ENCODE assay signal across 18 cellular contexts in genomic region chr21:38800924-38801744, GRCh38. TPM values are rescaled to one million over a fixed set of nuclear protein-coding genes. Genes with fewer than 3 reads are reported as not detected.
DNase-seq lines count a peak whose midpoint lies in the region; ATAC-seq, FAIRE-seq and TF ChIP-seq lines count a peak whose summit lies in the region.
"Had no signal": no experiment of that assay in that cellular context is flagged by ENCODE, and none has a peak within 500 bp of the region (broad histone marks: within the 10 kb centered on the region; RNA-seq: fewer than 3 reads in every experiment).

No MANE protein-coding gene starts in this region.

- H3K9me3 ChIP-seq in HepG2 (ENCODE audit: low read length) (no peaks in the 10 kb centered on the region), right lobe of liver (no peaks in the 10 kb centered on the region), mesenchymal stem cell (ENCODE audit: control insufficient read depth, low read length) (no peaks in the 10 kb centered on the region), Caco-2 (no peaks in the 10 kb centered on the region)

- no peak overlapping the region for H2BK5ac ChIP-seq in mesenchymal stem cell (ENCODE audit: low read depth, low read length, poor library complexity, severe bottlenecking)

- H2AFZ ChIP-seq in HepG2 (ENCODE audit: low read length) (no peak overlapping the region), mesenchymal stem cell (ENCODE audit: low read depth, low read length) (no peak overlapping the region)

- H3K79me1 ChIP-seq in mesenchymal stem cell (replicated peaks; ENCODE audit: low read length, poor library complexity, severe bottlenecking): peaks cover 2% of the 10 kb centered on the region

- POLR2A ChIA-PET in HepG2 (lab: Yijun Ruan, JAX): interaction anchor here (4.2 kb wide), 1 partner anchor 13 kb away, joined by 28 read pairs; no protein-coding TSS in a partner anchor
- POLR2A ChIA-PET in Caco-2 (lab: Charles Lee): no interaction called here

- H2AK5ac ChIP-seq in mesenchymal stem cell (ENCODE audit: low read length, severe bottlenecking): peak overlapping the region; percentile 81

- ATAC-seq in HepG2: no peak
- no peak for ATAC-seq in right lobe of liver

- no peak for TF ChIP-seq POLR2A in HepG2 (IDR thresholded peaks at IDR 0.05; ENCODE audit: insufficient read depth in 1 of 2, low read depth in 2 of 2, low read length in 2 of 2)
- TF ChIP-seq POLR2A in right lobe of liver (IDR thresholded peaks at IDR 0.05): no peak

- no peak overlapping the region for H3K27ac ChIP-seq in HepG2 (ENCODE audit: extremely low read length, insufficient read depth, low read length)
- H3K27ac ChIP-seq in right lobe of liver: no peak overlapping the region
- H3K27ac ChIP-seq in mesenchymal stem cell (ENCODE audit: low read length, poor library complexity, severe bottlenecking): no peak overlapping the region

- CTCF ChIA-PET in HepG2 (lab: Yijun Ruan, JAX; ENCODE audit: low intra/inter-chr PET ratio, low total read pairs) (no interaction called here), Caco-2 (lab: Charles Lee) (no interaction called here)

- H3K18ac ChIP-seq in mesenchymal stem cell (ENCODE audit: low read depth in 1 of 2, low read length in 2 of 2): no peak overlapping the region

- H3K4me1 ChIP-seq in HepG2 (ENCODE audit: insufficient read depth, low read length) (peaks cover 89% of the 10 kb centered on the region), right lobe of liver (peaks cover 0 to 8% (median 0%) of the 10 kb centered on the region in 4 donors), mesenchymal stem cell (ENCODE audit: control insufficient read depth, insufficient read depth, low read depth, low read length) (peaks cover 37% of the 10 kb centered on the region), Caco-2 (peaks cover 54% of the 10 kb centered on the region)

- no peak overlapping the region for H2BK15ac ChIP-seq in mesenchymal stem cell (ENCODE audit: low read depth, poor library complexity, severe bottlenecking)

- no peak for TF ChIP-seq CTCF in HepG2 (CRISPR knock-in tag; IDR thresholded peaks at IDR 0.05)
- TF ChIP-seq CTCF in right lobe of liver (IDR thresholded peaks at IDR 0.05): no peak
- TF ChIP-seq CTCF in epithelial cell of esophagus (IDR thresholded peaks at IDR 0.05; ENCODE audit: insufficient read depth, low read depth, low read length, missing control alignments): no peak
- no peak for TF ChIP-seq CTCF in Caco-2 (IDR thresholded peaks at IDR 0.05; ENCODE audit: insufficient read depth in 1 of 2, low read depth in 1 of 2, low read length in 1 of 2, severe bottlenecking in 1 of 2, unreplicated experiment in 1 of 2)

- no peak overlapping the region for H3K4me3 Mint-ChIP-seq in Caco-2 (ENCODE audit: unreplicated experiment)

- no peaks in the 10 kb centered on the region for H3K27me3 Mint-ChIP-seq in Caco-2 (ENCODE audit: insufficient read depth, unreplicated experiment)

- H3K4ac ChIP-seq in mesenchymal stem cell (ENCODE audit: low read depth in 1 of 2, low read length in 2 of 2): no peak overlapping the region

- peaks cover 1% of the 10 kb centered on the region for H3K79me2 ChIP-seq in HepG2 (ENCODE audit: insufficient read depth, low read length)

- TF ChIP-seq RAD21 in HepG2 (CRISPR knock-in tag; IDR thresholded peaks at IDR 0.05): no peak

- H3K9ac ChIP-seq in HepG2 (ENCODE audit: insufficient read depth, low read depth, low read length) (no peak overlapping the region), mesenchymal stem cell (ENCODE audit: low read length) (no peak overlapping the region)

- no peak overlapping the region for H3K14ac ChIP-seq in mesenchymal stem cell (ENCODE audit: low read length in 2 of 2)

- H3K23ac ChIP-seq in mesenchymal stem cell (ENCODE audit: low read length in 2 of 2): no peak overlapping the region

- no peaks in the 10 kb centered on the region for H3K9me3 Mint-ChIP-seq in Caco-2 (ENCODE audit: unreplicated experiment)

- H3K4me3 ChIP-seq in HepG2 (replicated peaks in 1 of 3; ENCODE audit: insufficient read depth in 1 of 3, low read depth in 2 of 3, low read length in 3 of 3): no peak overlapping the region
- no peak overlapping the region for H3K4me3 ChIP-seq in right lobe of liver
- H3K4me3 ChIP-seq in epithelial cell of esophagus (ENCODE audit: low read length): no peak overlapping the region
- no peak overlapping the region for H3K4me3 ChIP-seq in mesenchymal stem cell (ENCODE audit: insufficient read depth in 1 of 2, low read depth in 1 of 2, low read length in 2 of 2)
- no peak overlapping the region for H3K4me3 ChIP-seq in Caco-2 (ENCODE audit: low read depth, low read length)

- peaks cover 9% of the 10 kb centered on the region for H3K36me3 Mint-ChIP-seq in Caco-2 (ENCODE audit: insufficient read depth, unreplicated experiment)

- no peak for FAIRE-seq in HepG2 (lab: Jason Lieb, UNC)
- FAIRE-seq: GM18507 had no signal

- no peak overlapping the region for H2BK120ac ChIP-seq in mesenchymal stem cell (ENCODE audit: low read depth, low read length)

- H3K4me2 ChIP-seq in HepG2 (ENCODE audit: low read depth, low read length) (no peak overlapping the region), mesenchymal stem cell (ENCODE audit: low read length, poor library complexity, severe bottlenecking) (no peak overlapping the region)

- H2BK12ac ChIP-seq in mesenchymal stem cell (ENCODE audit: low read length in 2 of 2): no peak overlapping the region

- H4K20me1 ChIP-seq in HepG2 (ENCODE audit: insufficient read depth, low read length): no peaks in the 10 kb centered on the region

- intact Hi-C loops in HepG2 (cut with micrococcal nuclease; ENCODE audit: unreplicated experiment) (loop anchor here (10.0 kb wide), 1 partner anchor 334 kb away; no protein-coding TSS in a partner anchor), right lobe of liver (cut with DNase I) (no loop called here), Caco-2 (cut with micrococcal nuclease; ENCODE audit: unreplicated experiment) (loop anchor here (10.0 kb wide), 1 partner anchor 114 kb away; no protein-coding TSS in a partner anchor)

- H3K4me1 Mint-ChIP-seq in Caco-2 (ENCODE audit: low read depth, unreplicated experiment): peaks cover 46% of the 10 kb centered on the region

- in situ Hi-C loops in HepG2 (cut with HindIII; ENCODE audit: extremely low pct_ligation_motif_present, low pct_unique_long_range_greater_than_20kb): loop anchor here (10.0 kb wide), 1 partner anchor 324 kb away; no protein-coding TSS in a partner anchor

- no TSS peak for BruUV-seq in HepG2 (replicated peaks; lab: Mats Ljungman, UMichigan)
- no TSS peak for BruUV-seq in Caco-2 (replicated peaks; lab: Mats Ljungman, UMichigan)

- no peak overlapping the region for H3K27ac Mint-ChIP-seq in Caco-2 (ENCODE audit: unreplicated experiment)

- H4K8ac ChIP-seq in mesenchymal stem cell (ENCODE audit: low read length): no peak overlapping the region

- no peak overlapping the region for H4K91ac ChIP-seq in mesenchymal stem cell (ENCODE audit: low read length)

- H3K36me3 ChIP-seq in HepG2 (replicated peaks in 1 of 2; ENCODE audit: control insufficient read depth in 1 of 2, insufficient read depth in 2 of 2, low read length in 2 of 2) (no peaks in the 10 kb centered on the region), right lobe of liver (no peaks in the 10 kb centered on the region), mesenchymal stem cell (ENCODE audit: control insufficient read depth in 1 of 2, insufficient read depth in 2 of 2, low read depth in 1 of 2, low read length in 2 of 2) (no peaks in the 10 kb centered on the region), Caco-2 (ENCODE audit: control insufficient read depth, insufficient read depth, low read length) (no peaks in the 10 kb centered on the region)

- no peak for TF ChIP-seq EP300 in HepG2 (IDR thresholded peaks at IDR 0.05; ENCODE audit: low read depth in 2 of 2, low read length in 2 of 2)
- no peak for TF ChIP-seq EP300 in HepG2 (CRISPR knock-in tag; IDR thresholded peaks at IDR 0.05; ENCODE audit: borderline replicate concordance)

- H3K27me3 ChIP-seq in HepG2 (ENCODE audit: control insufficient read depth in 1 of 2, insufficient read depth in 2 of 2, low read length in 2 of 2) (no peaks in the 10 kb centered on the region), right lobe of liver (no peaks in the 10 kb centered on the region), mesenchymal stem cell (ENCODE audit: control insufficient read depth in 1 of 2, insufficient read depth in 1 of 2, low read length in 2 of 2) (no peaks in the 10 kb centered on the region), Caco-2 (replicated peaks; ENCODE audit: control insufficient read depth, insufficient read depth, low read length) (no peaks in the 10 kb centered on the region)

- DNase-seq in HepG2 (ENCODE audit: low spot score): no peak
- no peak for DNase-seq in right lobe of liver
- DNase-seq in epithelial cell of esophagus (ENCODE audit: low read depth): peak; percentile 86
- no peak for DNase-seq in mesenchymal stem cell
- no peak for DNase-seq in NCI-H526 (lab: John Stamatoyannopoulos, UW)
- DNase-seq in putamen (ENCODE audit: low spot score): no peak
- no peak for DNase-seq in stimulated activated CD4-positive, alpha-beta T cell treated with anti-CD3 and anti-CD28 coated beads, Interleukin-4, amount 100 ng/mL, for 4 hours
- DNase-seq in Caco-2: no peak
- DNase-seq: 8988T, C1 segment of cervical spinal cord, DMS153, H7, KG1, NCI-H1092 treated with DMSO at 0.1 percent for 48 hours, NCI-H187, NCI-H2171, NCI-H446 treated with DMSO at 0.1 percent for 48 hours had no signal

- 96% methylated on average over 12 of the region's 12 CpGs for WGBS in HepG2 (ENCODE audit: low lambda C conversion rate)
- 80% methylated on average over 12 of the region's 12 CpGs for WGBS in right lobe of liver (ENCODE audit: insufficient coverage, low coverage, low lambda C conversion rate, missing lambda C conversion rate)
- 92% methylated on average over 12 of the region's 12 CpGs for WGBS in mesenchymal stem cell

RNA-seq across cellular contexts. Expression of gene ETS2, which starts 4.6 kb away (rescaled TPM):
- total RNA-seq in HepG2 (2016; rRNA removed; fragmentation: Illumina TruSeq; extraction: Trizol) (24.6 and 28.2 TPM in 2 replicates), right lobe of liver (100 to 1,000 TPM in 4 of 6 experiments, 10 to 100 TPM in 2; 38.3 to 252 (median 129) TPM), Caco-2 (2022) (20.4 and 26.9 TPM in 2 replicates)
- 3.8 and 4.0 TPM in 2 replicates for total RNA-seq in HepG2 (2016; cell fraction: cytosol; rRNA removed; fragmentation: Illumina TruSeq; extraction: Trizol; ENCODE audit: low read depth)
- total RNA-seq in HepG2 (2016; cell fraction: insoluble cytoplasmic fraction; rRNA removed; fragmentation: Illumina TruSeq; extraction: Trizol): 23.9 and 25.8 TPM in 2 replicates
- 12.7 and 13.7 TPM in 2 replicates for total RNA-seq in HepG2 (2016; cell fraction: membrane; rRNA removed; fragmentation: Illumina TruSeq; extraction: Trizol)
- total RNA-seq in HepG2 (2016; cell fraction: nucleus; rRNA removed; fragmentation: Illumina TruSeq; extraction: Trizol): 18.7 and 22.0 TPM in 2 replicates
- polyA plus RNA-seq in HepG2 (2011; rRNA removed): 64.4 and 71.4 TPM in 2 replicates
- polyA plus RNA-seq in HepG2 (2011; cell fraction: cytosol; rRNA removed): 35.2 and 41.5 TPM in 2 replicates
- 84.4 and 87.5 TPM in 2 replicates for polyA plus RNA-seq in HepG2 (2011; cell fraction: nucleus; rRNA removed)
- 88.7 and 93.9 TPM in 2 replicates for polyA plus RNA-seq in HepG2 (2012)
- polyA plus RNA-seq in HepG2 (2016; cell fraction: cytosol; fragmentation: Illumina TruSeq; extraction: Trizol; ENCODE audit: low read depth): 4.9 and 5.3 TPM in 2 replicates
- polyA plus RNA-seq in HepG2 (2016; cell fraction: insoluble cytoplasmic fraction; fragmentation: Illumina TruSeq; extraction: Trizol; ENCODE audit: low read depth): 32.4 and 34.7 TPM in 2 replicates
- 11.1 and 13.2 TPM in 2 replicates for polyA plus RNA-seq in HepG2 (2016; cell fraction: membrane; fragmentation: Illumina TruSeq; extraction: Trizol; ENCODE audit: low read depth)
- 37.6 and 39.9 TPM in 2 replicates for polyA plus RNA-seq in HepG2 (2016; cell fraction: nucleus; fragmentation: Illumina TruSeq; extraction: Trizol; ENCODE audit: insufficient read depth, low read depth)
- 29.2 and 54.2 TPM in 2 replicates for polyA minus RNA-seq in HepG2 (2011; rRNA and poly(A)+ RNA removed; ENCODE audit: low replicate concordance)
- polyA minus RNA-seq in HepG2 (2011; cell fraction: cytosol; rRNA and poly(A)+ RNA removed): 54.7 and 59.7 TPM in 2 replicates
- polyA minus RNA-seq in HepG2 (2011; cell fraction: nucleus; rRNA and poly(A)+ RNA removed): 39.1 and 52.8 TPM in 2 replicates
- 85.3 TPM for polyA plus RNA-seq in mesenchymal stem cell (2013, experiment 1 of 2)
- polyA plus RNA-seq in mesenchymal stem cell (2013, experiment 2 of 2): 83.5 TPM

Comparison
In these comparisons a context has a peak if more than half of its experiments do, and no peak if none do; other contexts are left out.
1. intact Hi-C loops: an anchor here in HepG2 (10.0 kb wide) and Caco-2 (10.0 kb wide); none called in right lobe of liver.